15 cellular contexts compared by ENCODE assay signal in the genomic region with DNA sequence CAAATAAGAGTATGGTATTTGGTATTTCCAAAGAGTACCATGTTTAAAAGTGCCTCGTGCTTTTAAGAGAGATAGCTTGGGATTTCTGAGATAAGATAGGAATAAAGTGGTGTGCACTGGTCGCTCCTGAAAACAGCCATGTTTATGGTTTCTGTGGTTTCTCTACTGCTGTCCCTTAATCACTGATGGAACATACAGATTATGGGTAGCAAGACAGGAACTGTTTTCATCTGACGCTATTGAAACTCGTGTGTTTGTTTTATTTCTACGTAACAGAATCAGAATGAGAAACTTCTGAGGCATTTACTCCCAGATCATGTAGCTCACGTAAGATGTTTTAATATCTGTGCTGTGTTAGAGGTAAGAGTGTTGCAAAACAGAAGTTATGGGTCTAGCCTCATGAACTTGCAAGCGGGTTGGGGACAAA.
DNase-seq lines count a peak whose midpoint lies in the region; ATAC-seq and TF ChIP-seq lines count a peak whose summit lies in the region.
"Had no signal": no experiment of that assay in that cellular context is flagged by ENCODE, and none has a peak within 500 bp of the region (broad histone marks: within the 10 kb centered on the region; RNA-seq: fewer than 3 reads in every experiment).

No MANE protein-coding gene starts in this region.

- peak; percentile 30 for ATAC-seq in activated CD8-positive, alpha-beta memory T cell treated with anti-CD3 and anti-CD28 coated beads, Interleukin-2, amount 10 ng/mL, durations not matched to agents 7 days and 5 days
- ATAC-seq in T-cell (replicated peaks in 1 of 4): peak in 1 of 4 experiments; percentile 18

- H3K27ac Mint-ChIP-seq in activated CD8-positive, alpha-beta memory T cell treated with anti-CD3 and anti-CD28 coated beads, Interleukin-2, amount 10 ng/mL, durations not matched to agents 7 days and 5 days: peak overlapping the region; percentile 47
- H3K27ac Mint-ChIP-seq in T-cell (peak overlapping the region; percentile 31 to 53), progenitor cell of endocrine pancreas (peak overlapping the region; percentile 9)
- H3K27ac Mint-ChIP-seq: nephron had no signal

- H3K4me3 Mint-ChIP-seq in activated CD8-positive, alpha-beta memory T cell treated with anti-CD3 and anti-CD28 coated beads, Interleukin-2, amount 10 ng/mL, durations not matched to agents 7 days and 5 days: no peak overlapping the region
- H3K4me3 Mint-ChIP-seq in T-cell (no peak overlapping the region), progenitor cell of endocrine pancreas (ENCODE audit: low read depth) (no peak overlapping the region)
- H3K4me3 Mint-ChIP-seq: nephron had no signal

- peaks cover 13% of the 10 kb centered on the region for H3K4me1 Mint-ChIP-seq in activated CD8-positive, alpha-beta memory T cell treated with anti-CD3 and anti-CD28 coated beads, Interleukin-2, amount 10 ng/mL, durations not matched to agents 7 days and 5 days
- H3K4me1 Mint-ChIP-seq in T-cell (peaks cover 11 to 17% (median 14%) of the 10 kb centered on the region in 3 donors), progenitor cell of endocrine pancreas (ENCODE audit: low read depth) (peaks cover 9% of the 10 kb centered on the region)
- H3K4me1 Mint-ChIP-seq: nephron had no signal

- TF ChIP-seq CTCF in cardiac fibroblast (IDR thresholded peaks at IDR 0.05; ENCODE audit: low read depth, low read length) (no peak), progenitor cell of endocrine pancreas (IDR thresholded peaks at IDR 0.05; ENCODE audit: unreplicated experiment) (no peak)

- H3K27me3 Mint-ChIP-seq in activated CD8-positive, alpha-beta memory T cell treated with anti-CD3 and anti-CD28 coated beads, Interleukin-2, amount 10 ng/mL, durations not matched to agents 7 days and 5 days: no peaks in the 10 kb centered on the region
- H3K27me3 Mint-ChIP-seq in T-cell (no peaks in the 10 kb centered on the region), progenitor cell of endocrine pancreas (no peaks in the 10 kb centered on the region)

- peaks cover 25% of the 10 kb centered on the region for H3K36me3 Mint-ChIP-seq in activated CD8-positive, alpha-beta memory T cell treated with anti-CD3 and anti-CD28 coated beads, Interleukin-2, amount 10 ng/mL, durations not matched to agents 7 days and 5 days
- H3K36me3 Mint-ChIP-seq in T-cell (peaks cover 48% of the 10 kb centered on the region), progenitor cell of endocrine pancreas (ENCODE audit: insufficient read depth) (peaks cover 28% of the 10 kb centered on the region)

- H3K4me3 ChIP-seq in cardiac fibroblast (replicated peaks in 1 of 2; ENCODE audit: low read depth in 2 of 2, low read length in 2 of 2): no peak overlapping the region
- H3K4me3 ChIP-seq: SK-N-MC had no signal

- POLR2A ChIA-PET in T-cell (lab: Charles Lee): interaction anchor here in 1 of 2 donors (0.6 kb wide), 1 partner anchor 689 kb away, joined by 3 read pairs; no protein-coding TSS in a partner anchor

- DNase-seq in activated CD8-positive, alpha-beta memory T cell treated with anti-CD3 and anti-CD28 coated beads, Interleukin-2, amount 10 ng/mL, durations not matched to agents 7 days and 5 days: no peak
- no peak for DNase-seq in activated CD8-positive, alpha-beta memory T cell treated with anti-CD3 and anti-CD28 coated beads for 24 hours
- no peak for DNase-seq in T-cell
- DNase-seq in cardiac fibroblast (ENCODE audit: low read depth in 2 of 2): peak; percentile 26 to 59
- no peak for DNase-seq in progenitor cell of endocrine pancreas (ENCODE audit: low spot score, unreplicated experiment)
- no peak for DNase-seq in GM19240 (ENCODE audit: insufficient read length, low spot score)
- no peak for DNase-seq in EL
- no peak for DNase-seq in NCI-H524 (lab: John Stamatoyannopoulos, UW)
- DNase-seq: amniotic stem cell; NCI-H2029 treated with DMSO at 0.1 percent for 48 hours; NCI-H510A treated with DMSO at 0.1 percent for 48 hours; stimulated activated CD4-positive, alpha-beta T cell treated with anti-CD3 and anti-CD28 coated beads, Interleukin-12 subunit alpha, Interleukin-12 subunit beta, amount 100 ng/mL, for 4 hours; stimulated activated naive CD4-positive, alpha-beta T cell had no signal

- no peaks in the 10 kb centered on the region for H3K9me3 Mint-ChIP-seq in activated CD8-positive, alpha-beta memory T cell treated with anti-CD3 and anti-CD28 coated beads, Interleukin-2, amount 10 ng/mL, durations not matched to agents 7 days and 5 days (ENCODE audit: low read depth)
- H3K9me3 Mint-ChIP-seq in T-cell: no peaks in the 10 kb centered on the region
- no peaks in the 10 kb centered on the region for H3K9me3 Mint-ChIP-seq in progenitor cell of endocrine pancreas (ENCODE audit: low read depth)
- H3K9me3 Mint-ChIP-seq: nephron had no signal

- CTCF ChIA-PET in activated CD8-positive, alpha-beta memory T cell treated with anti-CD3 and anti-CD28 coated beads, Interleukin-2, amount 10 ng/mL, durations not matched to agents 7 days and 5 days (lab: Charles Lee): interaction anchor here (1.2 kb wide), 1 partner anchor 75 kb away, joined by 3 read pairs; no protein-coding TSS in a partner anchor
- CTCF ChIA-PET in T-cell (lab: Charles Lee): no interaction called here

Comparison
In these comparisons a context has a peak if more than half of its experiments do, and no peak if none do; other contexts are left out.
1. DNase-seq: peak in cardiac fibroblast (2 of 2); none in activated CD8-positive, alpha-beta memory T cell treated with anti-CD3 and anti-CD28 coated beads, Interleukin-2, amount 10 ng/mL, durations not matched to agents 7 days and 5 days (single experiment), activated CD8-positive, alpha-beta memory T cell treated with anti-CD3 and anti-CD28 coated beads for 24 hours (single experiment), T-cell (0 of 34), progenitor cell of endocrine pancreas (single experiment), GM19240 (single experiment), EL (single experiment) and NCI-H524 (0 of 2).
2. Peak in every context shown above with its lines, with median percentiles within 50 percentile points of each other: H3K27ac Mint-ChIP-seq.